11 cellular contexts compared by ENCODE assay signal in genomic region chr1:23081376-23081775, GRCh38.
DNase-seq lines count a peak whose midpoint lies in the region; ATAC-seq and TF ChIP-seq lines count a peak whose summit lies in the region.
"Had no signal": no experiment of that assay in that cellular context is flagged by ENCODE, and none has a peak within 500 bp of the region (broad histone marks: within the 10 kb centered on the region; RNA-seq: fewer than 3 reads in every experiment).

No MANE protein-coding gene starts in this region.

- no peaks in the 10 kb centered on the region for H3K79me2 ChIP-seq in smooth muscle cell (ENCODE audit: low read depth)

- no peaks in the 10 kb centered on the region for H3K4me1 Mint-ChIP-seq in activated CD4-positive, alpha-beta T cell treated with anti-CD3 and anti-CD28 coated beads for 36 hours
- no peaks in the 10 kb centered on the region for H3K4me1 Mint-ChIP-seq in activated CD4-positive, alpha-beta T cell treated with anti-CD3 and anti-CD28 coated beads, Interleukin-2, amount 10 ng/mL, durations not matched to agents 24 days and 14 days
- peaks cover 14% of the 10 kb centered on the region for H3K4me1 Mint-ChIP-seq in endothelial cell (ENCODE audit: unreplicated experiment)

- no peak overlapping the region for H3K27ac ChIP-seq in Panc1 (ENCODE audit: low read length)
- H3K27ac ChIP-seq in smooth muscle cell (ENCODE audit: low read depth) = no peak overlapping the region
- H3K27ac ChIP-seq: stomach had no signal

- no peak for DNase-seq in activated CD4-positive, alpha-beta T cell treated with anti-CD3 and anti-CD28 coated beads for 36 hours
- no peak for DNase-seq in activated CD4-positive, alpha-beta T cell treated with anti-CD3 and anti-CD28 coated beads, Interleukin-2, amount 10 ng/mL, durations not matched to agents 24 days and 14 days
- no peak for DNase-seq in Panc1 (ENCODE audit: low read depth, low spot score)
- DNase-seq in endothelial cell (ENCODE audit: low spot score) = no peak
- DNase-seq in smooth muscle cell (lab: John Stamatoyannopoulos, UW; ENCODE audit: unreplicated experiment) = no peak
- no peak for DNase-seq in NCI-H1694 treated with DMSO at 0.1 percent for 48 hours (lab: John Stamatoyannopoulos, UW)
- DNase-seq: activated T-cell treated with anti-CD3 and anti-CD28 coated beads, Interleukin-2, amount 50 U/mL, for 72 hours; central memory CD4-positive, alpha-beta T cell; stomach had no signal

- H3K4me2 ChIP-seq in smooth muscle cell = no peak overlapping the region

- H3K4me3 Mint-ChIP-seq in activated CD4-positive, alpha-beta T cell treated with anti-CD3 and anti-CD28 coated beads for 36 hours = no peak overlapping the region
- H3K4me3 Mint-ChIP-seq in activated CD4-positive, alpha-beta T cell treated with anti-CD3 and anti-CD28 coated beads, Interleukin-2, amount 10 ng/mL, durations not matched to agents 24 days and 14 days = no peak overlapping the region
- peak overlapping the region; percentile 10 for H3K4me3 Mint-ChIP-seq in endothelial cell (ENCODE audit: unreplicated experiment)
- H3K4me3 Mint-ChIP-seq: activated T-cell treated with anti-CD3 and anti-CD28 coated beads, Interleukin-2, amount 50 U/mL, for 72 hours had no signal

- peak; percentile 36 for ATAC-seq in activated CD4-positive, alpha-beta T cell treated with anti-CD3 and anti-CD28 coated beads for 36 hours
- ATAC-seq in Panc1 (0 out of 2 replicates have a peak, but pooled peaks have one; percentile 47), HG03095 (IDR thresholded peaks at IDR 0.05; ENCODE audit: unreplicated experiment) (no peak), HG03025 (IDR thresholded peaks at IDR 0.05; ENCODE audit: low FRiP score, unreplicated experiment) (no peak)
- ATAC-seq: activated T-cell treated with anti-CD3 and anti-CD28 coated beads, Interleukin-2, amount 50 U/mL, for 72 hours had no signal

- 95% methylated on average over 3 of the region's 3 CpGs for WGBS in smooth muscle cell (ENCODE audit: low lambda C conversion rate)

- no peak overlapping the region for H3K27ac Mint-ChIP-seq in activated CD4-positive, alpha-beta T cell treated with anti-CD3 and anti-CD28 coated beads for 36 hours
- H3K27ac Mint-ChIP-seq in activated CD4-positive, alpha-beta T cell treated with anti-CD3 and anti-CD28 coated beads, Interleukin-2, amount 10 ng/mL, durations not matched to agents 24 days and 14 days = no peak overlapping the region
- H3K27ac Mint-ChIP-seq in endothelial cell (ENCODE audit: unreplicated experiment) = peak overlapping the region; percentile 70

- no peaks in the 10 kb centered on the region for H3K27me3 ChIP-seq in Panc1 (ENCODE audit: control insufficient read depth, insufficient read depth, low read length)
- no peaks in the 10 kb centered on the region for H3K27me3 ChIP-seq in smooth muscle cell (ENCODE audit: low read depth)
- H3K27me3 ChIP-seq: stomach had no signal

- no peak overlapping the region for H2AFZ ChIP-seq in smooth muscle cell (ENCODE audit: low read depth)

- in situ Hi-C loops in Panc1 (cut with HindIII; ENCODE audit: low pct_unique_long_range_greater_than_20kb, low sequenced_read_pairs) = loop anchor here (25.0 kb wide), 1 partner anchor 106 kb away; no protein-coding TSS in a partner anchor

- H3K9me3 Mint-ChIP-seq in activated CD4-positive, alpha-beta T cell treated with anti-CD3 and anti-CD28 coated beads for 36 hours (ENCODE audit: low read depth) = no peaks in the 10 kb centered on the region
- no peaks in the 10 kb centered on the region for H3K9me3 Mint-ChIP-seq in activated CD4-positive, alpha-beta T cell treated with anti-CD3 and anti-CD28 coated beads, Interleukin-2, amount 10 ng/mL, durations not matched to agents 24 days and 14 days
- no peaks in the 10 kb centered on the region for H3K9me3 Mint-ChIP-seq in endothelial cell (ENCODE audit: unreplicated experiment)
- H3K9me3 Mint-ChIP-seq: activated T-cell treated with anti-CD3 and anti-CD28 coated beads, Interleukin-2, amount 50 U/mL, for 72 hours had no signal

- H3K27me3 Mint-ChIP-seq in activated CD4-positive, alpha-beta T cell treated with anti-CD3 and anti-CD28 coated beads for 36 hours = no peaks in the 10 kb centered on the region
- no peaks in the 10 kb centered on the region for H3K27me3 Mint-ChIP-seq in activated CD4-positive, alpha-beta T cell treated with anti-CD3 and anti-CD28 coated beads, Interleukin-2, amount 10 ng/mL, durations not matched to agents 24 days and 14 days
- H3K27me3 Mint-ChIP-seq in endothelial cell (ENCODE audit: unreplicated experiment) = peaks cover 10% of the 10 kb centered on the region

- TF ChIP-seq CTCF in Panc1 (IDR thresholded peaks at IDR 0.05) (peak; percentile 49; the same call in 1 of the 2 replicates), endothelial cell (IDR thresholded peaks at IDR 0.05; ENCODE audit: unreplicated experiment) (peak; percentile 47), smooth muscle cell (IDR thresholded peaks at IDR 0.05; ENCODE audit: borderline replicate concordance, insufficient read depth, poor library complexity, severe bottlenecking) (peak; percentile 18)

- peaks cover 51% of the 10 kb centered on the region for H3K36me3 Mint-ChIP-seq in activated CD4-positive, alpha-beta T cell treated with anti-CD3 and anti-CD28 coated beads for 36 hours (ENCODE audit: low read depth)
- H3K36me3 Mint-ChIP-seq in activated CD4-positive, alpha-beta T cell treated with anti-CD3 and anti-CD28 coated beads, Interleukin-2, amount 10 ng/mL, durations not matched to agents 24 days and 14 days (ENCODE audit: low read depth) = peaks cover 67% of the 10 kb centered on the region
- peaks cover 51% of the 10 kb centered on the region for H3K36me3 Mint-ChIP-seq in endothelial cell (ENCODE audit: low read depth, unreplicated experiment)

- H4K20me1 ChIP-seq in smooth muscle cell (ENCODE audit: low read depth) = peaks cover 94% of the 10 kb centered on the region

- BruUV-seq in Panc1 (replicated peaks; lab: Mats Ljungman, UMichigan) = no TSS peak

- peaks cover 15% of the 10 kb centered on the region for H3F3A ChIP-seq in smooth muscle cell (ENCODE audit: low read depth)

- H3K9me3 ChIP-seq in Panc1 (ENCODE audit: control insufficient read depth, insufficient read depth, low read depth, low read length) (no peaks in the 10 kb centered on the region), smooth muscle cell (replicated peaks; ENCODE audit: low read depth) (no peaks in the 10 kb centered on the region)
- H3K9me3 ChIP-seq: stomach had no signal

- CTCF ChIA-PET in activated CD4-positive, alpha-beta T cell treated with anti-CD3 and anti-CD28 coated beads for 36 hours (lab: Charles Lee) = interaction anchor here (0.8 to 3.1 kb wide), 7 partner anchors 9 to 103 kb away, joined by 3 to 14 read pairs (median 4); no protein-coding TSS in a partner anchor
- CTCF ChIA-PET in Panc1 (lab: Charles Lee) = no interaction called here

- H3K4me1 ChIP-seq in Panc1 (ENCODE audit: control insufficient read depth, insufficient read depth, low read length) (no peaks in the 10 kb centered on the region), smooth muscle cell (ENCODE audit: low read depth) (no peaks in the 10 kb centered on the region)

- POLR2A ChIA-PET in activated CD4-positive, alpha-beta T cell treated with anti-CD3 and anti-CD28 coated beads for 36 hours (lab: Charles Lee) = no interaction called here
- POLR2A ChIA-PET in Panc1 (lab: Charles Lee) = no interaction called here

- intact Hi-C loops in activated CD4-positive, alpha-beta T cell treated with anti-CD3 and anti-CD28 coated beads for 36 hours (cut with DNase I, micrococcal nuclease) = no loop called here
- intact Hi-C loops in activated CD4-positive, alpha-beta T cell treated with anti-CD3 and anti-CD28 coated beads, Interleukin-2, amount 10 ng/mL, durations not matched to agents 24 days and 14 days (cut with micrococcal nuclease) = no loop called here
- intact Hi-C loops in Panc1 (cut with micrococcal nuclease; ENCODE audit: unreplicated experiment) = loop anchor here (5.0 kb wide), 1 partner anchor 104 kb away; no protein-coding TSS in a partner anchor

- no peak overlapping the region for H3K9ac ChIP-seq in smooth muscle cell (ENCODE audit: low read depth)

- H3K4me3 ChIP-seq in Panc1 (ENCODE audit: low read depth in 2 of 2, low read length in 2 of 2) = no peak overlapping the region
- no peak overlapping the region for H3K4me3 ChIP-seq in smooth muscle cell
- H3K4me3 ChIP-seq: stomach had no signal

- H3K36me3 ChIP-seq in Panc1 (ENCODE audit: control insufficient read depth, insufficient read depth, low read length) (peaks cover 26% of the 10 kb centered on the region), smooth muscle cell (ENCODE audit: low read depth) (peaks cover 30% of the 10 kb centered on the region)

Comparison
In these comparisons a context has a peak if more than half of its experiments do, and no peak if none do; other contexts are left out.
1. ATAC-seq: peak in activated CD4-positive, alpha-beta T cell treated with anti-CD3 and anti-CD28 coated beads for 36 hours (single experiment) and Panc1 (single experiment); none in HG03095 (single experiment) and HG03025 (single experiment).
2. Peak in every context shown above with its lines, with median percentiles within 50 percentile points of each other: CTCF ChIP-seq.